Comparison of ENCODE assay signal across 8 cellular contexts in the genomic region with DNA sequence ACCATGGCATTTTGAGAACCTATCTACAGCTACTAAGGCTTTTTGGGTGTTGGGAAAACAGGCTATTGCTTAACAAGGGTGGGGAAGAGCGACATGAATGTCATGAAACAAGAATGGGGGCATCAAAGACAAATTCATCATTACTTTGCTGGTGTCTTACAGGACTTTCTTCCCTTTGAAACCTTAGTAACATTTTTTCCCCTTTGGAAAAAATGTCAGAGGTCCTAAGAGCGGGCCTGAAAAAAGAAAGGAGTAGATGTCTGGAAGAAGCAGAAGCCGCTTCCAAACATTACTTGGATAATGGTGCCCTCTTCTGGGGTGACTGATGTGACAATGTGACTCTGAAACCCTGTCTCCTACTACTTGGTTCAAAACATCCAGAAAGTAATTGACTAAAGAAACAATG.
DNase-seq lines count a peak whose midpoint lies in the region; ATAC-seq lines count a peak whose summit lies in the region.

No MANE protein-coding gene starts in this region.

- DNase-seq in DMS153 (lab: John Stamatoyannopoulos, UW) (peak; percentile 67), HuH-7 (ENCODE audit: low spot score) (peak; percentile 39), NOMO-1 treated with dmso at 0.1 percent for 144 hours (lab: John Stamatoyannopoulos, UW; ENCODE audit: unreplicated experiment) (peak; percentile 58), anterior cingulate cortex (lab: John Stamatoyannopoulos, UW) (peak in 41 of 58 donors; percentile 0 to 84 (median 19)), iPS-NIHi7 (ENCODE audit: extremely low spot score) (peak; percentile 69), GM19238 (ENCODE audit: insufficient read length, low spot score) (no peak)
- peak; percentile 34 for DNase-seq in stimulated activated naive CD8-positive, alpha-beta T cell treated with anti-CD3 and anti-CD28 coated beads, Interleukin-15, Interleukin-2, amounts not matched to agents 100 U/mL and 50 U/mL, for 24 hours

- ATAC-seq in stimulated activated naive CD8-positive, alpha-beta T cell treated with anti-CD3 and anti-CD28 coated beads, Interleukin-15, Interleukin-2, amounts not matched to agents 100 U/mL and 50 U/mL, for 24 hours: no peak
- no peak for ATAC-seq in GM21381 (IDR thresholded peaks at IDR 0.05; ENCODE audit: unreplicated experiment)
